ENCODE assay signal across 21 cellular contexts in the genomic region with DNA sequence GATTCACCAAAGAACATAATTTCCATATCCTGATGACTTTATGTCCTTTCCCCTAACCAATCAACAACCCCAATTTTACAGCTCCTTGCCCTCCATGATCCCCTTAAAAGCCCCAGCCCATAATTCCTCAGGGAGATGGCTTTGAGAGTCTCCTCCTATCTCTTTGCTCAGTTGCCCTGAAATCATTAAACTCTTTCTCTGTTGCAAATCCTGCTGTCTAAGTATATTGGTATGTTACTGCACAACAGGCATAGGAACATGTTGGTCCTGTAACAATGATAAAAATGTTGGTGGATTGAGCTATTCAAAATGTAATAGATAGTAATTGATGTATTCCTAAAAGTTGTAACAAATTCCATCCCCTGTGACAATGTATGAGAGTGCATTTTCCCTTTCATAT.
A peak's percentile ranks its signal among the peaks of the same experiment; 100 is the strongest.
DNase-seq lines count a peak whose midpoint lies in the region; ATAC-seq and TF ChIP-seq lines count a peak whose summit lies in the region.
"Had no signal": no experiment of that assay in that cellular context is flagged by ENCODE, and none has a peak within 500 bp of the region (broad histone marks: within the 10 kb centered on the region; RNA-seq: fewer than 3 reads in every experiment).

No MANE protein-coding gene starts in this region.

- H3K4me3 ChIP-seq in GM23338 (no peak overlapping the region), hepatocyte (no peak overlapping the region), skeletal muscle cell (ENCODE audit: low read depth, low read length) (no peak overlapping the region), suprapubic skin (no peak overlapping the region)
- H3K4me3 ChIP-seq: A549; BLaER1 treated with 17β-estradiol and CSF1 and Interleukin-3, amounts not matched to agents 10 nM and 100 nM had no signal

- peaks cover 19% of the 10 kb centered on the region for H3K4me1 Mint-ChIP-seq in GM23338
- H3K4me1 Mint-ChIP-seq: CD14-positive monocyte; CD8-positive, alpha-beta memory T cell had no signal

- H3K36me3 ChIP-seq in GM23338 (ENCODE audit: insufficient read depth) (no peaks in the 10 kb centered on the region), hepatocyte (replicated peaks; ENCODE audit: insufficient read depth, low read depth) (no peaks in the 10 kb centered on the region), suprapubic skin (no peaks in the 10 kb centered on the region)
- H3K36me3 ChIP-seq: BE2C; BLaER1 treated with 17β-estradiol and CSF1 and Interleukin-3, amounts not matched to agents 10 nM and 100 nM had no signal

- H3K27ac Mint-ChIP-seq in GM23338: peak overlapping the region; percentile 28; the same call in 1 of the 2 replicates
- H3K27ac Mint-ChIP-seq: CD14-positive monocyte; CD4-positive, alpha-beta T cell; CD8-positive, alpha-beta memory T cell had no signal

- H3K4me1 ChIP-seq in GM23338 (ENCODE audit: insufficient read depth): peaks cover 17% of the 10 kb centered on the region
- no peaks in the 10 kb centered on the region for H3K4me1 ChIP-seq in hepatocyte (ENCODE audit: insufficient read depth)
- H3K4me1 ChIP-seq in suprapubic skin: no peaks in the 10 kb centered on the region
- H3K4me1 ChIP-seq: A549; BE2C; BLaER1 treated with 17β-estradiol and CSF1 and Interleukin-3, amounts not matched to agents 10 nM and 100 nM had no signal

- ATAC-seq in GM23338 (no peak), HG02938 (IDR thresholded peaks at IDR 0.05; ENCODE audit: unreplicated experiment) (no peak)
- ATAC-seq: A549 had no signal

- H3K27me3 Mint-ChIP-seq in GM23338 (ENCODE audit: insufficient read depth, low read depth, poor library complexity): no peaks in the 10 kb centered on the region
- H3K27me3 Mint-ChIP-seq: CD4-positive, alpha-beta T cell; CD8-positive, alpha-beta memory T cell had no signal

- peaks cover 6% of the 10 kb centered on the region; the same call in 2 of the 3 replicates for H3K36me3 Mint-ChIP-seq in GM23338 (ENCODE audit: low read depth)
- H3K36me3 Mint-ChIP-seq: CD14-positive monocyte; CD8-positive, alpha-beta memory T cell had no signal

- H3K9me3 ChIP-seq in hepatocyte (ENCODE audit: low read depth) (no peaks in the 10 kb centered on the region), suprapubic skin (no peaks in the 10 kb centered on the region)
- H3K9me3 ChIP-seq: A549, BE2C had no signal

- DNase-seq in GM23338 (ENCODE audit: low spot score) (no peak), T1000 (lab: John Stamatoyannopoulos, UW) (peak; percentile 46), hepatocyte (ENCODE audit: low spot score) (no peak), skeletal muscle cell (ENCODE audit: low read depth) (peak; percentile 10), pons (ENCODE audit: low spot score) (no peak), suprapubic skin (ENCODE audit: low spot score in 2 of 2) (no peak)
- DNase-seq: 8988T; ACHN; AML-193; BE2C; CD4-positive, alpha-beta T cell; CD8-positive, alpha-beta memory T cell; DMS 273 treated with DMSO at 0.1 percent for 48 hours; DMS79; GF-D8; H7; HCEC 1CT had no signal

- no peak overlapping the region for H3K4me3 Mint-ChIP-seq in GM23338
- H3K4me3 Mint-ChIP-seq: CD14-positive monocyte; CD4-positive, alpha-beta T cell; CD8-positive, alpha-beta memory T cell had no signal

- H3K79me2 ChIP-seq in GM23338 (replicated peaks; ENCODE audit: insufficient read depth): no peaks in the 10 kb centered on the region
- H3K79me2 ChIP-seq in hepatocyte: no peaks in the 10 kb centered on the region

- no peak for TF ChIP-seq POLR2A in suprapubic skin (IDR thresholded peaks at IDR 0.05)

- no peaks in the 10 kb centered on the region; the same call in 1 of the 2 replicates for H3K9me2 ChIP-seq in GM23338 (ENCODE audit: insufficient read depth)
- no peaks in the 10 kb centered on the region for H3K9me2 ChIP-seq in hepatocyte (replicated peaks; ENCODE audit: insufficient read depth)

- H3K27me3 ChIP-seq in GM23338 (ENCODE audit: insufficient read depth) (no peaks in the 10 kb centered on the region), hepatocyte (no peaks in the 10 kb centered on the region), suprapubic skin (no peaks in the 10 kb centered on the region)
- H3K27me3 ChIP-seq: BE2C; BLaER1 treated with 17β-estradiol and CSF1 and Interleukin-3, amounts not matched to agents 10 nM and 100 nM had no signal

- no peak for TF ChIP-seq CTCF in GM23338 (conservative IDR thresholded peaks at IDR 0.05; ENCODE audit: low read depth in 2 of 2)
- TF ChIP-seq CTCF in hepatocyte (IDR thresholded peaks at IDR 0.05; ENCODE audit: poor library complexity): no peak
- TF ChIP-seq CTCF in suprapubic skin (IDR thresholded peaks at IDR 0.05): no peak

- peaks cover 11% of the 10 kb centered on the region; the same call in 2 of the 3 replicates for H3K9me3 Mint-ChIP-seq in GM23338

- H4K20me1 ChIP-seq in GM23338 (replicated peaks; ENCODE audit: insufficient read depth) (no peaks in the 10 kb centered on the region), hepatocyte (ENCODE audit: insufficient read depth, poor library complexity, severe bottlenecking) (no peaks in the 10 kb centered on the region)
- H4K20me1 ChIP-seq: BLaER1 treated with 17β-estradiol and CSF1 and Interleukin-3, amounts not matched to agents 10 nM and 100 nM had no signal

- 0 out of 2 replicates have a peak overlapping the region, but pooled peaks have one; percentile 25 for H2AFZ ChIP-seq in GM23338
- no peak overlapping the region for H2AFZ ChIP-seq in hepatocyte

- H3K27ac ChIP-seq in GM23338 (ENCODE audit: low read depth): no peak overlapping the region
- peak overlapping the region; percentile 55 for H3K27ac ChIP-seq in hepatocyte
- H3K27ac ChIP-seq in suprapubic skin: no peak overlapping the region
- H3K27ac ChIP-seq: A549; BLaER1 treated with 17β-estradiol and CSF1 and Interleukin-3, amounts not matched to agents 10 nM and 100 nM had no signal

- no peak for TF ChIP-seq EP300 in suprapubic skin (IDR thresholded peaks at IDR 0.05)

- H3K4me2 ChIP-seq in GM23338 (no peak overlapping the region), hepatocyte (no peak overlapping the region)
- H3K4me2 ChIP-seq: A549; BLaER1 treated with 17β-estradiol and CSF1 and Interleukin-3, amounts not matched to agents 10 nM and 100 nM had no signal

- no peaks in the 10 kb centered on the region for H3F3A ChIP-seq in GM23338 (replicated peaks; ENCODE audit: low read depth)

TF ChIP-seq in GM23338, 12 proteins besides CTCF, POLR2A, EP300 and RAD21:
- TF ChIP-seq NANOG (IDR thresholded peaks at IDR 0.05; ENCODE audit: borderline replicate concordance) (no peak), EZH2phosphoT487 (IDR thresholded peaks at IDR 0.05; ENCODE audit: unreplicated experiment) (no peak), ZNF114 (CRISPR knock-in tag; IDR thresholded peaks at IDR 0.05) (no peak), JUNB (IDR thresholded peaks at IDR 0.05; ENCODE audit: unreplicated experiment) (no peak), EZH2 (IDR thresholded peaks at IDR 0.05; ENCODE audit: low read depth, unreplicated experiment) (no peak)
- TF ChIP-seq, protein P1, sequence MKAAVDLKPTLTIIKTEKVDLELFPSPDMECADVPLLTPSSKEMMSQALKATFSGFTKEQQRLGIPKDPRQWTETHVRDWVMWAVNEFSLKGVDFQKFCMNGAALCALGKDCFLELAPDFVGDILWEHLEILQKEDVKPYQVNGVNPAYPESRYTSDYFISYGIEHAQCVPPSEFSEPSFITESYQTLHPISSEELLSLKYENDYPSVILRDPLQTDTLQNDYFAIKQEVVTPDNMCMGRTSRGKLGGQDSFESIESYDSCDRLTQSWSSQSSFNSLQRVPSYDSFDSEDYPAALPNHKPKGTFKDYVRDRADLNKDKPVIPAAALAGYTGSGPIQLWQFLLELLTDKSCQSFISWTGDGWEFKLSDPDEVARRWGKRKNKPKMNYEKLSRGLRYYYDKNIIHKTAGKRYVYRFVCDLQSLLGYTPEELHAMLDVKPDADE (IDR thresholded peaks at IDR 0.05): no peak

Comparison
In these comparisons a context has a peak if more than half of its experiments do, and no peak if none do; other contexts are left out.
1. DNase-seq: peak in T1000 (single experiment) and skeletal muscle cell (single experiment); none in GM23338 (single experiment), hepatocyte (single experiment), pons (single experiment) and suprapubic skin (0 of 2).